16 cellular contexts compared by ENCODE assay signal in genomic region chr6:43748765-43749164, GRCh38. TPM values are rescaled to one million over a fixed set of nuclear protein-coding genes. Genes with fewer than 3 reads are reported as not detected.
A peak's percentile ranks its signal among the peaks of the same experiment; 100 is the strongest.
DNase-seq lines count a peak whose midpoint lies in the region; ATAC-seq and TF ChIP-seq lines count a peak whose summit lies in the region.
"Had no signal": no experiment of that assay in that cellular context is flagged by ENCODE, and none has a peak within 500 bp of the region (broad histone marks: within the 10 kb centered on the region; RNA-seq: fewer than 3 reads in every experiment).

No MANE protein-coding gene starts in this region.

- H3K4me3 ChIP-seq in RWPE2 (ENCODE audit: severe bottlenecking) (no peak overlapping the region), sigmoid colon (no peak overlapping the region)
- H3K4me3 ChIP-seq: BLaER1, GM12878 had no signal

- peaks cover 4% of the 10 kb centered on the region for H3K27me3 Mint-ChIP-seq in H9 (ENCODE audit: low read depth)
- peaks cover 29 to 33% of the 10 kb centered on the region in 2 donors for H3K27me3 Mint-ChIP-seq in stimulated activated naive B cell treated with anti-CD40 and anti-IgM and Interleukin-4, amounts not matched to agents 10 μg/mL and 1 μg/mL and 100 μg/mL, for 72 hours

- no peak overlapping the region for H4K5ac ChIP-seq in H9 (ENCODE audit: insufficient read length, low read depth, low read length)

- H3K79me2 ChIP-seq in H9 (ENCODE audit: insufficient read depth, low read length) = no peaks in the 10 kb centered on the region

- H3K18ac ChIP-seq in H9 (ENCODE audit: insufficient read length, low read depth, low read length) = no peak overlapping the region

- no peaks in the 10 kb centered on the region; a peak in 1 of 5 replicates for H3K9me3 Mint-ChIP-seq in H9
- no peaks in the 10 kb centered on the region for H3K9me3 Mint-ChIP-seq in stimulated activated naive B cell treated with anti-CD40 and anti-IgM and Interleukin-4, amounts not matched to agents 10 μg/mL and 1 μg/mL and 100 μg/mL, for 72 hours
- H3K9me3 Mint-ChIP-seq: CD8-positive, alpha-beta memory T cell had no signal

- no peak overlapping the region for H3K9ac ChIP-seq in H9 (ENCODE audit: extremely low read depth, insufficient read length, low read length)
- H3K9ac ChIP-seq: BLaER1 had no signal

- H3K9me3 ChIP-seq in H9 (ENCODE audit: control insufficient read depth, low read depth, low read length) (no peaks in the 10 kb centered on the region), RWPE2 (ENCODE audit: severe bottlenecking) (peaks cover 3% of the 10 kb centered on the region), sigmoid colon (no peaks in the 10 kb centered on the region)
- H3K9me3 ChIP-seq: BLaER1, Caco-2 had no signal

- H2BK12ac ChIP-seq in H9 (ENCODE audit: insufficient read length, low read depth, low read length) = no peak overlapping the region

- peak; percentile 6 for DNase-seq in activated CD8-positive, alpha-beta memory T cell treated with anti-CD3 and anti-CD28 coated beads, Interleukin-2, amount 50 U/mL, for 48 hours
- DNase-seq in activated CD8-positive, alpha-beta memory T cell treated with anti-CD3 and anti-CD28 coated beads for 24 hours = no peak
- DNase-seq in H9 (peak; percentile 10), RWPE2 (ENCODE audit: low spot score) (peak; percentile 1), sigmoid colon (peak; percentile 21), NK-92 (lab: John Stamatoyannopoulos, UW; ENCODE audit: unreplicated experiment) (no peak), HuH-7 (ENCODE audit: low spot score) (no peak)
- no peak for DNase-seq in stimulated activated naive B cell treated with anti-CD40 and anti-IgM and Interleukin-4, amounts not matched to agents 10 μg/mL and 1 μg/mL and 100 μg/mL, for 72 hours
- DNase-seq: 8988T; AML-193; CD8-positive, alpha-beta memory T cell; DND-41; GF-D8 had no signal

- no peaks in the 10 kb centered on the region for H3K79me1 ChIP-seq in H9 (ENCODE audit: insufficient read depth, low read depth, low read length, poor library complexity, severe bottlenecking)

- no peak overlapping the region for H4K91ac ChIP-seq in H9 (ENCODE audit: insufficient read length, low read depth, low read length)

- no peak overlapping the region for H3K23ac ChIP-seq in H9 (ENCODE audit: insufficient read length, low read depth, low read length)

- TF ChIP-seq CTCF in H9 (conservative IDR thresholded peaks at IDR 0.05) = no peak
- no peak for TF ChIP-seq CTCF in RWPE2 (IDR thresholded peaks at IDR 0.05; ENCODE audit: poor library complexity, severe bottlenecking)
- TF ChIP-seq CTCF in sigmoid colon (IDR thresholded peaks at IDR 0.05) = no peak

- no peak overlapping the region for H3K14ac ChIP-seq in H9 (ENCODE audit: insufficient read depth, low read length)

- H3K23me2 ChIP-seq in H9 (ENCODE audit: insufficient read length, low read depth, low read length, poor library complexity, severe bottlenecking) = no peaks in the 10 kb centered on the region

- intact Hi-C loops in sigmoid colon (cut with DNase I) = no loop called here

- no peak overlapping the region for H2AK5ac ChIP-seq in H9 (ENCODE audit: insufficient read length, low read length)

- no peak for TF ChIP-seq POLR2A in sigmoid colon (IDR thresholded peaks at IDR 0.05)

- no peak overlapping the region for H2AFZ ChIP-seq in H9 (ENCODE audit: low read length)

- no peak overlapping the region for H3K27ac Mint-ChIP-seq in H9
- no peak overlapping the region for H3K27ac Mint-ChIP-seq in stimulated activated naive B cell treated with anti-CD40 and anti-IgM and Interleukin-4, amounts not matched to agents 10 μg/mL and 1 μg/mL and 100 μg/mL, for 72 hours

- H3K27me3 ChIP-seq in H9 (ENCODE audit: insufficient read depth, low read length) (no peaks in the 10 kb centered on the region), RWPE2 (ENCODE audit: insufficient read depth, poor library complexity, severe bottlenecking) (no peaks in the 10 kb centered on the region), sigmoid colon (no peaks in the 10 kb centered on the region)
- H3K27me3 ChIP-seq: BLaER1 had no signal

- no peak overlapping the region for H2BK15ac ChIP-seq in H9 (ENCODE audit: low read depth, low read length)

- H2BK20ac ChIP-seq in H9 (ENCODE audit: low read depth, low read length, poor library complexity, severe bottlenecking) = no peak overlapping the region

- no peak for ATAC-seq in RWPE2 (ENCODE audit: low read depth)
- ATAC-seq in stimulated activated naive B cell treated with anti-CD40 and anti-IgM and Interleukin-4, amounts not matched to agents 10 μg/mL and 1 μg/mL and 100 μg/mL, for 72 hours (replicated peaks) = no peak
- ATAC-seq: GM12878 had no signal

- H3K4me2 ChIP-seq in H9 (ENCODE audit: insufficient read depth, insufficient read length, low read length) = no peak overlapping the region
- H3K4me2 ChIP-seq: BLaER1 had no signal

- H4K20me1 ChIP-seq in H9 (ENCODE audit: control insufficient read depth, insufficient read depth, insufficient read length) = no peaks in the 10 kb centered on the region
- H4K20me1 ChIP-seq: BLaER1 had no signal

- H2BK120ac ChIP-seq in H9 (ENCODE audit: low read depth, low read length, poor library complexity, severe bottlenecking) = no peak overlapping the region

- H3K4ac ChIP-seq in H9 (ENCODE audit: low read depth, low read length) = no peak overlapping the region

- no peak overlapping the region for H4K8ac ChIP-seq in H9 (replicated peaks; ENCODE audit: insufficient read length, low read depth, low read length)

- TF ChIP-seq EP300 in sigmoid colon (IDR thresholded peaks at IDR 0.05) = no peak

- H3K4me3 Mint-ChIP-seq in H9 = no peak overlapping the region
- no peak overlapping the region for H3K4me3 Mint-ChIP-seq in stimulated activated naive B cell treated with anti-CD40 and anti-IgM and Interleukin-4, amounts not matched to agents 10 μg/mL and 1 μg/mL and 100 μg/mL, for 72 hours
- H3K4me3 Mint-ChIP-seq: CD8-positive, alpha-beta memory T cell had no signal

- H3T11ph ChIP-seq in H9 (ENCODE audit: low read length) = no peak overlapping the region

- H3K36me3 Mint-ChIP-seq in H9 (ENCODE audit: insufficient read depth in 1 of 3, low read depth in 3 of 3) = no peaks in the 10 kb centered on the region
- H3K36me3 Mint-ChIP-seq in stimulated activated naive B cell treated with anti-CD40 and anti-IgM and Interleukin-4, amounts not matched to agents 10 μg/mL and 1 μg/mL and 100 μg/mL, for 72 hours = no peaks in the 10 kb centered on the region
- H3K36me3 Mint-ChIP-seq: CD8-positive, alpha-beta memory T cell had no signal

- no peaks in the 10 kb centered on the region for H3K36me3 ChIP-seq in RWPE2 (ENCODE audit: low read depth)
- no peaks in the 10 kb centered on the region for H3K36me3 ChIP-seq in sigmoid colon
- H3K36me3 ChIP-seq: BLaER1 had no signal

- H3K4me1 ChIP-seq in H9 (ENCODE audit: insufficient read depth, low read length) (no peaks in the 10 kb centered on the region), RWPE2 (ENCODE audit: insufficient read depth, poor library complexity, severe bottlenecking) (no peaks in the 10 kb centered on the region), sigmoid colon (no peaks in the 10 kb centered on the region)
- H3K4me1 ChIP-seq: Caco-2 had no signal

- H3K56ac ChIP-seq in H9 (ENCODE audit: insufficient read length, low read depth, low read length) = no peak overlapping the region

- WGBS in H9 (ENCODE audit: extremely low coverage, insufficient read length, low lambda C conversion rate) = no CpG with 5 or more reads among the region's 2 CpGs
- WGBS in sigmoid colon, 2 donors = 96 to 97% methylated on average over 2 of the region's 2 CpGs

- peaks cover 13 to 33% of the 10 kb centered on the region in 2 experiments for H3K4me1 Mint-ChIP-seq in H9
- no peaks in the 10 kb centered on the region for H3K4me1 Mint-ChIP-seq in stimulated activated naive B cell treated with anti-CD40 and anti-IgM and Interleukin-4, amounts not matched to agents 10 μg/mL and 1 μg/mL and 100 μg/mL, for 72 hours
- H3K4me1 Mint-ChIP-seq: CD8-positive, alpha-beta memory T cell had no signal

- no peak overlapping the region for H2BK5ac ChIP-seq in H9 (ENCODE audit: insufficient read length, low read length)

- H3K27ac ChIP-seq in H9 (ENCODE audit: insufficient read length, low read depth, low read length) (no peak overlapping the region), RWPE2 (ENCODE audit: poor library complexity, severe bottlenecking) (no peak overlapping the region), sigmoid colon (no peak overlapping the region)
- H3K27ac ChIP-seq: BLaER1 had no signal

RNA-seq across cellular contexts. Expression of gene VEGFA, which starts 21.2 kb away (rescaled TPM):
- total RNA-seq in H9 (2021) = 46.1 and 47.9 TPM in 2 replicates
- 10 to 100 TPM; 20.9 to 60.9 (median 28.5) TPM for total RNA-seq in sigmoid colon
- 100 to 1,000 TPM in 1 of 3 donors, 10 to 100 TPM in 2; 11.1 to 111 (median 34.8) TPM for polyA plus RNA-seq in sigmoid colon
- polyA plus RNA-seq: CD8-positive, alpha-beta memory T cell had no signal

Comparison
In these comparisons a context has a peak if more than half of its experiments do, and no peak if none do; other contexts are left out.
1. DNase-seq: peak in activated CD8-positive, alpha-beta memory T cell treated with anti-CD3 and anti-CD28 coated beads, Interleukin-2, amount 50 U/mL, for 48 hours (single experiment), H9 (single experiment), RWPE2 (single experiment) and sigmoid colon (single experiment); none in activated CD8-positive, alpha-beta memory T cell treated with anti-CD3 and anti-CD28 coated beads for 24 hours (single experiment), NK-92 (single experiment), stimulated activated naive B cell treated with anti-CD40 and anti-IgM and Interleukin-4, amounts not matched to agents 10 μg/mL and 1 μg/mL and 100 μg/mL, for 72 hours (single experiment) and HuH-7 (single experiment).